1 cellular context compared by ENCODE assay signal in the genomic region with DNA sequence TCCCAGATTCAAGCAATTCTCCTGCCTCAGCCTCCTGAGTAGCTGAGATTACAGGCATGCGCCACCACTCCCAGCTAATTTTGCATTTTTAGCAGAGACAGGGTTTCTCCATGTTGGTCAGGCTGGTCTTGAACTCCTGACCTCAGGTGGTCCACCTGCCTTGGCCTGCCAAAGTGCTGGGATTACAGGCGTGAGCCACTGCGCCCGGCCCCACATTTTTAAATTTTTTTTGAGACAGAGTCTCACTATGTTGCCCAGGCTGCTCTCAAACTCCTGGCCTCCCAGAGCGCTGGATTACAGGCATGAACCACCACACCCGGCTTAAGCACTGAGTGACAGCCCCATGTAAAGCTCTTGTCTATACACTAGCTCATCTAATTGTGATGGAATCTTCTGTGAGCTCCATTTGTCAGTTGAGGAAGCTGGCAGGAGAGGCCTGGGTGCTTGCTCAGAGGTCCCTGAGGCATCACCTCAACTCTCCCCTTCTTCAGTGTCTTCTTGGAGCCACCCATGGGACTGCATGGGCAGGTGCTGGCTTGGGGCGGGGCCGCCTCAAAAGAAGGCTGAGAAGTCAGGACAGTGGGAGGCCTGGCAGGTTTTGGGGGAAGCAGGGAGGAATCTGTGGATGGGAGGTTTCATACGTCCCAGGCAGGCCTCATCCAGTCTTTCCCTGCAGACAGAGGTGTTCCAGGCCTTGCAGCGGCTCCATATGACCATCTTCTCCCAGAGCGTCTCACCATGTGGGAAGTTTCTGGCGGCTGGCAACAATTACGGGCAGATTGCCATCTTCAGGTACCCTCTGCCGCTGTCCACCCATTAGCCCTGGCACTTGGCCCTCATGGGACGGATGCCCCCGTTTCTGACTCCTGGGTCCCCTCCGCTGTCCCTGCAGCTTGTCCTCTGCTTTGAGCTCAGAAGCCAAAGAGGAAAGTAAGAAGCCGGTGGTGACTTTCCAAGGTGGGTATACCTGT.
TF ChIP-seq lines count a peak whose summit lies in the region.

No MANE protein-coding gene starts in this region.

TF ChIP-seq in GM23338, 12 proteins besides CTCF, POLR2A, EP300 and RAD21:
- no peak for TF ChIP-seq JUNB (IDR thresholded peaks at IDR 0.05; ENCODE audit: unreplicated experiment)
